8 cellular contexts compared by ENCODE assay signal in genomic region chr6:33080127-33081089, GRCh38. TPM values are rescaled to one million over a fixed set of nuclear protein-coding genes. Genes with fewer than 3 reads are reported as not detected.
DNase-seq lines count a peak whose midpoint lies in the region; ATAC-seq, FAIRE-seq and TF ChIP-seq lines count a peak whose summit lies in the region.

No MANE protein-coding gene starts in this region.

- POLR2A ChIA-PET in HepG2 (lab: Yijun Ruan, JAX): no interaction called here

- TF ChIP-seq POLR2A in HepG2 (IDR thresholded peaks at IDR 0.05; ENCODE audit: insufficient read depth in 1 of 2, low read depth in 2 of 2, low read length in 2 of 2) (no peak), stomach (IDR thresholded peaks at IDR 0.05) (no peak)

- CTCF ChIA-PET in HepG2 (lab: Yijun Ruan, JAX; ENCODE audit: low intra/inter-chr PET ratio, low total read pairs): no interaction called here

- no peaks in the 10 kb centered on the region for H3K27me3 Mint-ChIP-seq in activated T-helper 17 cell treated with anti-CD3 and anti-CD28 coated beads, Interleukin-2, amount 50 U/mL, for 72 hours

- H3K9me3 ChIP-seq in duodenal mucosa (ENCODE audit: control insufficient read depth in 1 of 2, low read length in 2 of 2) (no peaks in the 10 kb centered on the region), HepG2 (ENCODE audit: low read length) (no peaks in the 10 kb centered on the region), stomach (no peaks in the 10 kb centered on the region)

- DNase-seq in Right ventricle myocardium inferior (ENCODE audit: missing footprints) (peak; percentile 87), cardiac septum (ENCODE audit: low spot score) (no peak), HepG2 (ENCODE audit: low spot score) (no peak), stomach (no peak), DMS79 treated with DMSO at 0.1 percent for 48 hours (lab: John Stamatoyannopoulos, UW) (no peak)

- no peak overlapping the region for H3K4me2 ChIP-seq in HepG2 (ENCODE audit: low read depth, low read length)

- FAIRE-seq in HepG2 (lab: Jason Lieb, UNC): no peak

- H3K36me3 ChIP-seq in duodenal mucosa (ENCODE audit: control insufficient read depth in 1 of 2, insufficient read depth in 2 of 2, low read length in 2 of 2) (peaks cover 0 to 4% of the 10 kb centered on the region in 2 donors), HepG2 (replicated peaks in 1 of 2; ENCODE audit: control insufficient read depth in 1 of 2, insufficient read depth in 2 of 2, low read length in 2 of 2) (no peaks in the 10 kb centered on the region), stomach (peaks cover 4 to 21% (median 13%) of the 10 kb centered on the region in 4 donors)

- no peak overlapping the region for H2AFZ ChIP-seq in HepG2 (ENCODE audit: low read length)

- no TSS peak for BruUV-seq in HepG2 (replicated peaks; lab: Mats Ljungman, UMichigan)

- H3K27me3 ChIP-seq in duodenal mucosa (ENCODE audit: control insufficient read depth in 1 of 2, insufficient read depth in 2 of 2, low read length in 2 of 2) (peaks cover 0 to 4% of the 10 kb centered on the region in 2 donors), HepG2 (ENCODE audit: control insufficient read depth in 1 of 2, insufficient read depth in 2 of 2, low read length in 2 of 2) (peaks cover 2 to 37% of the 10 kb centered on the region in 2 experiments; a peak in 4 of 5 replicates), stomach (no peaks in the 10 kb centered on the region)

- H3K4me3 Mint-ChIP-seq in activated T-helper 17 cell treated with anti-CD3 and anti-CD28 coated beads, Interleukin-2, amount 50 U/mL, for 72 hours: no peak overlapping the region

- H4K20me1 ChIP-seq in HepG2 (ENCODE audit: insufficient read depth, low read length): no peaks in the 10 kb centered on the region

- H3K4me3 ChIP-seq in duodenal mucosa (ENCODE audit: low read depth in 1 of 2, low read length in 2 of 2): peak overlapping the region; percentile 38 to 40
- H3K4me3 ChIP-seq in HepG2 (replicated peaks in 1 of 3; ENCODE audit: insufficient read depth in 1 of 3, low read depth in 2 of 3, low read length in 3 of 3): no peak overlapping the region
- H3K4me3 ChIP-seq in stomach: peak overlapping the region; percentile 41 to 50 (median 46)

- no peaks in the 10 kb centered on the region for H3K79me2 ChIP-seq in HepG2 (ENCODE audit: insufficient read depth, low read length)

- in situ Hi-C loops in HepG2 (cut with HindIII; ENCODE audit: extremely low pct_ligation_motif_present, low pct_unique_long_range_greater_than_20kb): loop anchor here (5.0 kb wide), 1 partner anchor 63 kb away; no protein-coding TSS in a partner anchor

- no peak for TF ChIP-seq RAD21 in HepG2 (CRISPR knock-in tag; IDR thresholded peaks at IDR 0.05)

- H3K9ac ChIP-seq in duodenal mucosa (ENCODE audit: low read depth in 1 of 2, low read length in 2 of 2): peak overlapping the region in 1 of 2 donors; percentile 30
- H3K9ac ChIP-seq in HepG2 (ENCODE audit: insufficient read depth, low read depth, low read length): no peak overlapping the region

- peak; percentile 90 for ATAC-seq in Right ventricle myocardium inferior
- no peak for ATAC-seq in HepG2
- no peak for ATAC-seq in HG03280 (IDR thresholded peaks at IDR 0.05; ENCODE audit: unreplicated experiment)
- no peak for ATAC-seq in activated T-helper 17 cell treated with anti-CD3 and anti-CD28 coated beads, Interleukin-2, amount 50 U/mL, for 72 hours (replicated peaks)

- H3K4me1 Mint-ChIP-seq in activated T-helper 17 cell treated with anti-CD3 and anti-CD28 coated beads, Interleukin-2, amount 50 U/mL, for 72 hours: peaks cover 23% of the 10 kb centered on the region

- no peak overlapping the region for H3K27ac Mint-ChIP-seq in activated T-helper 17 cell treated with anti-CD3 and anti-CD28 coated beads, Interleukin-2, amount 50 U/mL, for 72 hours

- H3K9me3 Mint-ChIP-seq in activated T-helper 17 cell treated with anti-CD3 and anti-CD28 coated beads, Interleukin-2, amount 50 U/mL, for 72 hours: no peaks in the 10 kb centered on the region

- 32% methylated on average over 38 of the region's 49 CpGs for WGBS in HepG2 (ENCODE audit: low lambda C conversion rate)
- WGBS in stomach, 5 donors: 11 to 22% (median 17%) methylated on average over 44 to 49 of the region's 49 CpGs

- no peak for TF ChIP-seq EP300 in HepG2 (IDR thresholded peaks at IDR 0.05; ENCODE audit: low read depth in 2 of 2, low read length in 2 of 2)
- TF ChIP-seq EP300 in HepG2 (CRISPR knock-in tag; IDR thresholded peaks at IDR 0.05; ENCODE audit: borderline replicate concordance): no peak
- no peak for TF ChIP-seq EP300 in stomach (IDR thresholded peaks at IDR 0.05)

- H3K4me1 ChIP-seq in duodenal mucosa (ENCODE audit: control insufficient read depth in 1 of 2, insufficient read depth in 2 of 2, low read length in 2 of 2) (peaks cover 0 to 12% of the 10 kb centered on the region in 2 donors), HepG2 (ENCODE audit: insufficient read depth, low read length) (no peaks in the 10 kb centered on the region), stomach (peaks cover 0 to 48% (median 22%) of the 10 kb centered on the region in 4 donors)

- H3K36me3 Mint-ChIP-seq in activated T-helper 17 cell treated with anti-CD3 and anti-CD28 coated beads, Interleukin-2, amount 50 U/mL, for 72 hours (ENCODE audit: low read depth): peaks cover 5% of the 10 kb centered on the region

- TF ChIP-seq CTCF in HepG2 (CRISPR knock-in tag; IDR thresholded peaks at IDR 0.05) (no peak), stomach (IDR thresholded peaks at IDR 0.05) (peak in 1 of 7 experiments; percentile 14)

- intact Hi-C loops in Right ventricle myocardium inferior (cut with DNase I) (no loop called here), cardiac septum (cut with DNase I) (no loop called here), HepG2 (cut with micrococcal nuclease; ENCODE audit: unreplicated experiment) (no loop called here), stomach (cut with DNase I; ENCODE audit: low total_unique reads) (loop anchor here (5.0 kb wide), 1 partner anchor 68 kb away; no protein-coding TSS in a partner anchor)

- peak overlapping the region; percentile 64 for H3K27ac ChIP-seq in duodenal mucosa (ENCODE audit: low read depth, low read length)
- H3K27ac ChIP-seq in HepG2 (ENCODE audit: extremely low read length, insufficient read depth, low read length): no peak overlapping the region
- H3K27ac ChIP-seq in stomach: peak overlapping the region; percentile 55 to 89 (median 78)

RNA-seq across cellular contexts. Expression of gene HLA-DPB1, which starts 4.6 kb away (rescaled TPM):
- total RNA-seq in Right ventricle myocardium inferior (38.4 TPM), cardiac septum (32.8 TPM), HepG2 (2016; rRNA removed; fragmentation: Illumina TruSeq; extraction: Trizol) (not detected in 2 replicates), stomach (10 to 100 TPM in 4 of 5 donors, not detected in 1; 10.7 to 46.6 (median 31.9) TPM)
- total RNA-seq in HepG2 (2016; cell fraction: cytosol; rRNA removed; fragmentation: Illumina TruSeq; extraction: Trizol; ENCODE audit: low read depth): not detected in 2 replicates
- total RNA-seq in HepG2 (2016; cell fraction: insoluble cytoplasmic fraction; rRNA removed; fragmentation: Illumina TruSeq; extraction: Trizol): not detected in 2 replicates
- not detected in 2 replicates for total RNA-seq in HepG2 (2016; cell fraction: membrane; rRNA removed; fragmentation: Illumina TruSeq; extraction: Trizol)
- total RNA-seq in HepG2 (2016; cell fraction: nucleus; rRNA removed; fragmentation: Illumina TruSeq; extraction: Trizol): not detected in 2 replicates
- polyA plus RNA-seq in HepG2 (2011; rRNA removed) (not detected in 2 replicates), stomach (10 to 100 TPM; 48.3 to 62.2 (median 51.1) TPM)
- 0.09 TPM in 1 of 2 replicates, not detected in the other for polyA plus RNA-seq in HepG2 (2011; cell fraction: cytosol; rRNA removed)
- polyA plus RNA-seq in HepG2 (2011; cell fraction: nucleus; rRNA removed): 0.21 and 0.23 TPM in 2 replicates
- polyA plus RNA-seq in HepG2 (2012): not detected in 2 replicates
- not detected in 2 replicates for polyA plus RNA-seq in HepG2 (2016; cell fraction: cytosol; fragmentation: Illumina TruSeq; extraction: Trizol; ENCODE audit: low read depth)
- not detected in 2 replicates for polyA plus RNA-seq in HepG2 (2016; cell fraction: insoluble cytoplasmic fraction; fragmentation: Illumina TruSeq; extraction: Trizol; ENCODE audit: low read depth)
- polyA plus RNA-seq in HepG2 (2016; cell fraction: membrane; fragmentation: Illumina TruSeq; extraction: Trizol; ENCODE audit: low read depth): not detected in 2 replicates
- polyA plus RNA-seq in HepG2 (2016; cell fraction: nucleus; fragmentation: Illumina TruSeq; extraction: Trizol; ENCODE audit: insufficient read depth, low read depth): not detected in 2 replicates
- polyA minus RNA-seq in HepG2 (2011; rRNA and poly(A)+ RNA removed; ENCODE audit: low replicate concordance): 0.63 TPM in 1 of 2 replicates, not detected in the other
- not detected in 2 replicates for polyA minus RNA-seq in HepG2 (2011; cell fraction: cytosol; rRNA and poly(A)+ RNA removed)
- polyA minus RNA-seq in HepG2 (2011; cell fraction: nucleus; rRNA and poly(A)+ RNA removed): not detected in 2 replicates
- total RNA-seq in activated T-helper 17 cell treated with anti-CD3 and anti-CD28 coated beads, Interleukin-2, amount 50 U/mL, for 72 hours: 10 to 100 TPM; 21.4 to 69.1 TPM

RNA-seq across cellular contexts. Expression of gene HLA-DPA1, which starts 7.0 kb away (rescaled TPM):
- total RNA-seq in Right ventricle myocardium inferior: 42.8 TPM
- total RNA-seq in cardiac septum: 35.8 TPM
- not detected in 2 replicates for total RNA-seq in HepG2 (2016; rRNA removed; fragmentation: Illumina TruSeq; extraction: Trizol)
- not detected in 2 replicates for total RNA-seq in HepG2 (2016; cell fraction: cytosol; rRNA removed; fragmentation: Illumina TruSeq; extraction: Trizol; ENCODE audit: low read depth)
- not detected in 2 replicates for total RNA-seq in HepG2 (2016; cell fraction: insoluble cytoplasmic fraction; rRNA removed; fragmentation: Illumina TruSeq; extraction: Trizol)
- total RNA-seq in HepG2 (2016; cell fraction: membrane; rRNA removed; fragmentation: Illumina TruSeq; extraction: Trizol): not detected in 2 replicates
- total RNA-seq in HepG2 (2016; cell fraction: nucleus; rRNA removed; fragmentation: Illumina TruSeq; extraction: Trizol): not detected in 2 replicates
- not detected in 2 replicates for polyA plus RNA-seq in HepG2 (2011; rRNA removed)
- 0.05 and 0.18 TPM in 2 replicates for polyA plus RNA-seq in HepG2 (2011; cell fraction: cytosol; rRNA removed)
- not detected in 2 replicates for polyA plus RNA-seq in HepG2 (2011; cell fraction: nucleus; rRNA removed)
- polyA plus RNA-seq in HepG2 (2012): not detected in 2 replicates
- polyA plus RNA-seq in HepG2 (2016; cell fraction: cytosol; fragmentation: Illumina TruSeq; extraction: Trizol; ENCODE audit: low read depth): not detected in 2 replicates
- not detected in 2 replicates for polyA plus RNA-seq in HepG2 (2016; cell fraction: insoluble cytoplasmic fraction; fragmentation: Illumina TruSeq; extraction: Trizol; ENCODE audit: low read depth)
- polyA plus RNA-seq in HepG2 (2016; cell fraction: membrane; fragmentation: Illumina TruSeq; extraction: Trizol; ENCODE audit: low read depth): not detected in 2 replicates
- not detected in 2 replicates for polyA plus RNA-seq in HepG2 (2016; cell fraction: nucleus; fragmentation: Illumina TruSeq; extraction: Trizol; ENCODE audit: insufficient read depth, low read depth)
- polyA minus RNA-seq in HepG2 (2011; rRNA and poly(A)+ RNA removed; ENCODE audit: low replicate concordance): 0.77 TPM in 1 of 2 replicates, not detected in the other
- polyA minus RNA-seq in HepG2 (2011; cell fraction: cytosol; rRNA and poly(A)+ RNA removed): not detected in 2 replicates
- polyA minus RNA-seq in HepG2 (2011; cell fraction: nucleus; rRNA and poly(A)+ RNA removed): not detected in 2 replicates
- total RNA-seq in stomach: 100 to 1,000 TPM in 1 of 5 donors, 10 to 100 TPM in 3, under 1 TPM in 1; 0.29 to 171 (median 39.7) TPM
- polyA plus RNA-seq in stomach: 10 to 100 TPM; 14.3 to 34.1 (median 23.3) TPM
- 100 to 1,000 TPM in 1 of 2 donors, 10 to 100 TPM in 1; 40.5 to 136 TPM for total RNA-seq in activated T-helper 17 cell treated with anti-CD3 and anti-CD28 coated beads, Interleukin-2, amount 50 U/mL, for 72 hours

Comparison
In these comparisons a context has a peak if more than half of its experiments do, and no peak if none do; other contexts are left out.
1. H3K4me3 ChIP-seq: peak in duodenal mucosa (2 of 2) and stomach (4 of 4); none in HepG2 (0 of 3).